ENCODE assay signal across 28 cellular contexts in the genomic region with DNA sequence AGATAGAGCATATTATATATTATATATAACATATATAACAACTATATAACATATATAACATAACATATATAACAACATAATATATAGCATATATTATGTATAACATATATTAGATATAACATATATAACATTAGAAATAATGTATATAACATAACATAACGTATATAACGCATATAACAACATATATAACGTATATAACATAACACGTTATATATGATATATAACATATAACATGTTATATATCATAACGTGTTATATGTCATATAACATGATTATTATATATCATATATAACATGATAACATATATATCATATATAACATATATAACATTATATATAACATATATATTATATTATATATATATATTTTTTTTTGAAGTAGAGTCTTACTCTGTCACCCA. TPM values are rescaled to one million over a fixed set of nuclear protein-coding genes. Genes with fewer than 3 reads are reported as not detected.
DNase-seq lines count a peak whose midpoint lies in the region; ATAC-seq, FAIRE-seq and TF ChIP-seq lines count a peak whose summit lies in the region.
"Had no signal": no experiment of that assay in that cellular context is flagged by ENCODE, and none has a peak within 500 bp of the region (broad histone marks: within the 10 kb centered on the region; RNA-seq: fewer than 3 reads in every experiment).

No MANE protein-coding gene starts in this region.

- H4K20me1 ChIP-seq in Karpas-422 (ENCODE audit: insufficient read depth, low read depth, low read length): peaks cover 8% of the 10 kb centered on the region; the same call in 1 of the 2 replicates

- H3K4me3 ChIP-seq in kidney (ENCODE audit: low read length in 2 of 2) (no peak overlapping the region), upper lobe of right lung (no peak overlapping the region), Karpas-422 (ENCODE audit: low read length) (no peak overlapping the region)
- H3K4me3 ChIP-seq: A549; BLaER1 treated with 17β-estradiol and CSF1 and Interleukin-3, amounts not matched to agents 10 nM and 100 nM; HAP-1 had no signal

- peaks cover 29% of the 10 kb centered on the region for H3K79me2 ChIP-seq in Karpas-422 (ENCODE audit: low read length)

- peaks cover 7 to 12% of the 10 kb centered on the region in 2 donors for H3K4me1 ChIP-seq in kidney (ENCODE audit: control insufficient read depth in 1 of 2, insufficient read depth in 1 of 2, low read depth in 1 of 2, low read length in 2 of 2)
- H3K4me1 ChIP-seq in upper lobe of right lung: peaks cover 24% of the 10 kb centered on the region
- peaks cover 18% of the 10 kb centered on the region for H3K4me1 ChIP-seq in Karpas-422 (ENCODE audit: low read length)
- H3K4me1 ChIP-seq: BE2C, HAP-1 had no signal

- no peak overlapping the region for H3K4me3 Mint-ChIP-seq in activated naive CD4-positive, alpha-beta T cell treated with anti-CD3 and anti-CD28 coated beads, Interleukin-2, amount 50 U/mL, for 24 hours
- no peak overlapping the region for H3K4me3 Mint-ChIP-seq in activated naive CD4-positive, alpha-beta T cell treated with anti-CD3 and anti-CD28 coated beads, Interleukin-2, amount 10 ng/mL, durations not matched to agents 7 days and 5 days
- no peak overlapping the region for H3K4me3 Mint-ChIP-seq in activated naive CD8-positive, alpha-beta T cell treated with anti-CD3 and anti-CD28 coated beads, Interleukin-2, amount 50 U/mL, for 24 hours
- H3K4me3 Mint-ChIP-seq: CD14-positive monocyte, HFFc6 had no signal

- H3K36me3 Mint-ChIP-seq in activated naive CD4-positive, alpha-beta T cell treated with anti-CD3 and anti-CD28 coated beads, Interleukin-2, amount 50 U/mL, for 24 hours: peaks cover 3% of the 10 kb centered on the region
- H3K36me3 Mint-ChIP-seq in activated naive CD4-positive, alpha-beta T cell treated with anti-CD3 and anti-CD28 coated beads, Interleukin-2, amount 10 ng/mL, durations not matched to agents 7 days and 5 days: peaks cover 42% of the 10 kb centered on the region
- peaks cover 10% of the 10 kb centered on the region for H3K36me3 Mint-ChIP-seq in activated naive CD8-positive, alpha-beta T cell treated with anti-CD3 and anti-CD28 coated beads, Interleukin-2, amount 50 U/mL, for 24 hours (ENCODE audit: low read depth)

- H3K9ac ChIP-seq in kidney (ENCODE audit: low read length in 2 of 2) (no peak overlapping the region), Karpas-422 (ENCODE audit: low read length) (no peak overlapping the region)

- TF ChIP-seq CTCF in kidney (IDR thresholded peaks at IDR 0.05; ENCODE audit: borderline replicate concordance, extremely low read depth, insufficient read depth): no peak
- TF ChIP-seq CTCF in upper lobe of right lung (IDR thresholded peaks at IDR 0.05): no peak

- no peaks in the 10 kb centered on the region for H3K9me3 Mint-ChIP-seq in activated naive CD4-positive, alpha-beta T cell treated with anti-CD3 and anti-CD28 coated beads, Interleukin-2, amount 50 U/mL, for 24 hours
- H3K9me3 Mint-ChIP-seq in activated naive CD4-positive, alpha-beta T cell treated with anti-CD3 and anti-CD28 coated beads, Interleukin-2, amount 10 ng/mL, durations not matched to agents 7 days and 5 days: no peaks in the 10 kb centered on the region
- no peaks in the 10 kb centered on the region for H3K9me3 Mint-ChIP-seq in activated naive CD8-positive, alpha-beta T cell treated with anti-CD3 and anti-CD28 coated beads, Interleukin-2, amount 50 U/mL, for 24 hours
- H3K9me3 Mint-ChIP-seq: CD14-positive monocyte; CD4-positive, alpha-beta T cell; CD8-positive, alpha-beta memory T cell; HFFc6 had no signal

- no peaks in the 10 kb centered on the region for H3K9me2 ChIP-seq in Karpas-422 (replicated peaks; ENCODE audit: insufficient read depth, low read length)

- no peak for ATAC-seq in activated naive CD8-positive, alpha-beta T cell treated with anti-CD3 and anti-CD28 coated beads, Interleukin-2, amount 50 U/mL, for 24 hours
- no peak for ATAC-seq in upper lobe of right lung
- ATAC-seq: A549 had no signal

- no peak for DNase-seq in activated naive CD4-positive, alpha-beta T cell treated with anti-CD3 and anti-CD28 coated beads, Interleukin-2, amount 10 ng/mL, durations not matched to agents 7 days and 5 days
- DNase-seq in kidney (no peak), upper lobe of right lung (no peak), Karpas-422 (no peak), NCI-H226 (no peak)
- DNase-seq in activated naive CD8-positive, alpha-beta T cell treated with anti-CD3 and anti-CD28 coated beads, Interleukin-2, amount 50 U/mL, for 24 hours: no peak
- DNase-seq: ACHN; AML-193; BE2C; CD4-positive, alpha-beta T cell; CD8-positive, alpha-beta memory T cell; DMS 273 treated with DMSO at 0.1 percent for 48 hours; DMS79; EL; GF-D8; GOT3; HFFc6 had no signal

- CTCF ChIA-PET in activated naive CD4-positive, alpha-beta T cell treated with anti-CD3 and anti-CD28 coated beads, Interleukin-2, amount 10 ng/mL, durations not matched to agents 7 days and 5 days (lab: Charles Lee): no interaction called here

- H3K36me3 ChIP-seq in kidney (ENCODE audit: control insufficient read depth in 1 of 2, insufficient read depth in 2 of 2, low read length in 2 of 2): peaks cover 8 to 12% of the 10 kb centered on the region in 2 donors
- peaks cover 37% of the 10 kb centered on the region for H3K36me3 ChIP-seq in upper lobe of right lung
- no peaks in the 10 kb centered on the region for H3K36me3 ChIP-seq in Karpas-422 (ENCODE audit: insufficient read depth, low read length)

- no peak overlapping the region for H2AFZ ChIP-seq in Karpas-422 (ENCODE audit: low read length)

- H3K4me2 ChIP-seq in Karpas-422 (ENCODE audit: low read depth, low read length, poor library complexity, severe bottlenecking): no peak overlapping the region
- H3K4me2 ChIP-seq: A549 had no signal

- H3K27me3 ChIP-seq in upper lobe of right lung (no peaks in the 10 kb centered on the region), Karpas-422 (ENCODE audit: low read length) (no peaks in the 10 kb centered on the region)
- H3K27me3 ChIP-seq: BE2C; BLaER1 treated with 17β-estradiol and CSF1 and Interleukin-3, amounts not matched to agents 10 nM and 100 nM had no signal

- no peaks in the 10 kb centered on the region for H3K9me3 ChIP-seq in kidney (ENCODE audit: control insufficient read depth in 1 of 2, low read length in 2 of 2)
- H3K9me3 ChIP-seq in upper lobe of right lung: no peaks in the 10 kb centered on the region
- no peaks in the 10 kb centered on the region for H3K9me3 ChIP-seq in Karpas-422 (ENCODE audit: low read length)
- H3K9me3 ChIP-seq: A549; BE2C; BLaER1 treated with 17β-estradiol and CSF1 and Interleukin-3, amounts not matched to agents 10 nM and 100 nM; HAP-1 had no signal

- intact Hi-C loops in kidney (cut with DNase I): no loop called here
- intact Hi-C loops in upper lobe of right lung (cut with DNase I): no loop called here

- peak; percentile 98 for FAIRE-seq in colon (lab: Jason Lieb, UNC)
- FAIRE-seq in kidney (lab: Jason Lieb, UNC): peak; percentile 99
- FAIRE-seq: A549, D721Med, GM12891, GM18507, H54 had no signal

- no peaks in the 10 kb centered on the region for H3K27me3 Mint-ChIP-seq in activated naive CD4-positive, alpha-beta T cell treated with anti-CD3 and anti-CD28 coated beads, Interleukin-2, amount 50 U/mL, for 24 hours
- H3K27me3 Mint-ChIP-seq in activated naive CD4-positive, alpha-beta T cell treated with anti-CD3 and anti-CD28 coated beads, Interleukin-2, amount 10 ng/mL, durations not matched to agents 7 days and 5 days: no peaks in the 10 kb centered on the region
- H3K27me3 Mint-ChIP-seq in activated naive CD8-positive, alpha-beta T cell treated with anti-CD3 and anti-CD28 coated beads, Interleukin-2, amount 50 U/mL, for 24 hours: no peaks in the 10 kb centered on the region
- H3K27me3 Mint-ChIP-seq: CD4-positive, alpha-beta T cell had no signal

- no peak overlapping the region for H3K27ac ChIP-seq in kidney (ENCODE audit: low read depth in 2 of 2, low read length in 2 of 2)
- no peak overlapping the region for H3K27ac ChIP-seq in upper lobe of right lung
- no peak overlapping the region for H3K27ac ChIP-seq in Karpas-422 (ENCODE audit: low read length)
- H3K27ac ChIP-seq: 22Rv1; A549; BLaER1 treated with 17β-estradiol and CSF1 and Interleukin-3, amounts not matched to agents 10 nM and 100 nM had no signal

- H3K4me1 Mint-ChIP-seq in activated naive CD4-positive, alpha-beta T cell treated with anti-CD3 and anti-CD28 coated beads, Interleukin-2, amount 50 U/mL, for 24 hours: peaks cover 48% of the 10 kb centered on the region
- H3K4me1 Mint-ChIP-seq in activated naive CD4-positive, alpha-beta T cell treated with anti-CD3 and anti-CD28 coated beads, Interleukin-2, amount 10 ng/mL, durations not matched to agents 7 days and 5 days: peaks cover 38% of the 10 kb centered on the region
- H3K4me1 Mint-ChIP-seq in activated naive CD8-positive, alpha-beta T cell treated with anti-CD3 and anti-CD28 coated beads, Interleukin-2, amount 50 U/mL, for 24 hours: peaks cover 38% of the 10 kb centered on the region

- H3K27ac Mint-ChIP-seq in activated naive CD4-positive, alpha-beta T cell treated with anti-CD3 and anti-CD28 coated beads, Interleukin-2, amount 50 U/mL, for 24 hours: peak overlapping the region; percentile 51
- H3K27ac Mint-ChIP-seq in activated naive CD4-positive, alpha-beta T cell treated with anti-CD3 and anti-CD28 coated beads, Interleukin-2, amount 10 ng/mL, durations not matched to agents 7 days and 5 days: no peak overlapping the region
- H3K27ac Mint-ChIP-seq in activated naive CD8-positive, alpha-beta T cell treated with anti-CD3 and anti-CD28 coated beads, Interleukin-2, amount 50 U/mL, for 24 hours: no peak overlapping the region
- H3K27ac Mint-ChIP-seq: HFFc6 had no signal

RNA-seq across cellular contexts. Expression of a gene that starts 3.7 kb away (rescaled TPM):
- total RNA-seq in kidney (38.5 TPM), upper lobe of right lung (48.9 TPM)
- 23.4 TPM for polyA plus RNA-seq in kidney (ENCODE audit: insufficient read depth, low read depth, low replicate concordance)
- total RNA-seq in Karpas-422 (2014; rRNA removed; shearing (Covaris generic); ENCODE audit: low replicate concordance): 14.5 and 41.1 TPM in 2 replicates
